7 cellular contexts compared by ENCODE assay signal in genomic region chr19:45038931-45039893, GRCh38. TPM values are rescaled to one million over a fixed set of nuclear protein-coding genes. Genes with fewer than 3 reads are reported as not detected.
DNase-seq lines count a peak whose midpoint lies in the region; ATAC-seq, FAIRE-seq and TF ChIP-seq lines count a peak whose summit lies in the region.

TSS of gene CLASRP (plus strand) at chr19:45039045. CDS start at chr19:45040213, 1,168 bp downstream.

- H3K4me2 ChIP-seq in K562 (ENCODE audit: insufficient read depth, low read length): peak within 1 kb of the TSS; percentile 87

- TF ChIP-seq EP300 in K562 (IDR thresholded peaks at IDR 0.05; ENCODE audit: low read length): no peak

- peak; percentile 70 for DNase-seq in NCI-H2029 treated with DMSO at 0.1 percent for 48 hours (lab: John Stamatoyannopoulos, UW)
- DNase-seq in K562 (ENCODE audit: extremely low read depth in 1 of 4, low spot score in 3 of 4): peak; percentile 93 to 94 (median 94)
- DNase-seq in iPS DF 6.9 (ENCODE audit: low read depth, low spot score): peak; percentile 50
- peak; percentile 80 to 86 for DNase-seq in gastrocnemius medialis

- H3K36me3 ChIP-seq in K562 (ENCODE audit: control insufficient read depth, insufficient read depth, low read length): peaks cover 40% of the 10 kb centered on the region
- H3K36me3 ChIP-seq in iPS DF 6.9 (ENCODE audit: control insufficient read depth, insufficient read depth, low read length): peaks cover 9% of the 10 kb centered on the region
- peaks cover 0 to 56% of the 10 kb centered on the region in 2 donors for H3K36me3 ChIP-seq in gastrocnemius medialis

- ATAC-seq in GM18505 (IDR thresholded peaks at IDR 0.05; ENCODE audit: unreplicated experiment): peak; percentile 90
- peak; percentile 92 for ATAC-seq in HG02970 (IDR thresholded peaks at IDR 0.05; ENCODE audit: low FRiP score, unreplicated experiment)
- peak; percentile 99 for ATAC-seq in K562
- ATAC-seq in gastrocnemius medialis: peak; percentile 97 to 98

- under 1% methylated on average over 48 of the region's 62 CpGs for WGBS in K562 (ENCODE audit: insufficient coverage, low coverage, missing lambda C conversion rate)
- no CpG with 5 or more reads among the region's 62 CpGs for WGBS in iPS DF 6.9 (ENCODE audit: insufficient coverage, insufficient read length)

- H3K9me3 ChIP-seq in K562 (replicated peaks; ENCODE audit: control insufficient read depth, insufficient read depth, low read depth, low read length): peaks cover 3% of the 10 kb centered on the region; the same call in 1 of the 2 replicates
- no peaks in the 10 kb centered on the region for H3K9me3 ChIP-seq in iPS DF 6.9 (ENCODE audit: control insufficient read depth, insufficient read depth, low read length)
- no peaks in the 10 kb centered on the region for H3K9me3 ChIP-seq in gastrocnemius medialis

- H4K20me1 ChIP-seq in K562 (replicated peaks; ENCODE audit: control insufficient read depth, insufficient read depth, low read length): peaks cover 22% of the 10 kb centered on the region

- peak within 1 kb of the TSS; percentile 96 for H3K27ac ChIP-seq in K562 (ENCODE audit: extremely low read depth, low read depth, low read length)
- H3K27ac ChIP-seq in iPS DF 6.9 (ENCODE audit: low read length): no peak within 1 kb of the TSS
- peak within 1 kb of the TSS; percentile 90 to 98 (median 94) for H3K27ac ChIP-seq in gastrocnemius medialis

- no TSS peak for BruUV-seq in K562 (replicated peaks; lab: Mats Ljungman, UMichigan)

- H3K4me1 ChIP-seq in K562 (replicated peaks in 1 of 2; ENCODE audit: control insufficient read depth in 2 of 2, insufficient read depth in 2 of 2, low read length in 2 of 2) (peaks cover 11 to 35% of the 10 kb centered on the region in 2 experiments; a peak in 4 of 5 replicates), iPS DF 6.9 (ENCODE audit: control insufficient read depth, insufficient read depth, low read length) (no peaks in the 10 kb centered on the region), gastrocnemius medialis (peaks cover 25 to 33% of the 10 kb centered on the region in 2 donors)

- CTCF ChIA-PET in K562 (lab: Yijun Ruan, JAX; ENCODE audit: low intra/inter-chr PET ratio): no interaction called here

- TF ChIP-seq CTCF in K562 (IDR thresholded peaks at IDR 0.05 in 2 of 3, conservative IDR thresholded peaks at IDR 0.05 in 1 of 3; ENCODE audit: insufficient read depth in 2 of 3, low read depth in 1 of 3, low read length in 3 of 3): no peak
- TF ChIP-seq CTCF in gastrocnemius medialis (IDR thresholded peaks at IDR 0.05 in 4 of 5, conservative IDR thresholded peaks at IDR 0.05 in 1 of 5): no peak

- FAIRE-seq in TTC549 (lab: Jason Lieb, UNC): peak; percentile 80
- FAIRE-seq in K562 (lab: Jason Lieb, UNC): peak; percentile 94

- peak within 1 kb of the TSS; percentile 91 to 98 for H3K9ac ChIP-seq in K562 (ENCODE audit: insufficient read depth in 1 of 2, low read depth in 2 of 2, low read length in 2 of 2)

- TF ChIP-seq RAD21 in K562 (CRISPR knock-in tag; conservative IDR thresholded peaks at IDR 0.05 in 1 of 2, IDR thresholded peaks at IDR 0.05 in 1 of 2): no peak

- POLR2A ChIA-PET in K562 (lab: Yijun Ruan, JAX): interaction anchor here (0.7 to 1.7 kb wide), 13 partner anchors 10 to 308 kb away, joined by 3 to 9 read pairs (median 4); partner anchors contain the start of genes APOE and PPP1R37

- H2AFZ ChIP-seq in K562 (ENCODE audit: low read depth, low read length): peak within 1 kb of the TSS; percentile 91

- H3K9me1 ChIP-seq in K562 (ENCODE audit: control insufficient read depth, insufficient read depth, low read length): peaks cover 5% of the 10 kb centered on the region

- peak; percentile 95 for TF ChIP-seq POLR2A in GM18505 (IDR thresholded peaks at IDR 0.05; ENCODE audit: borderline replicate concordance, extremely low read depth, insufficient read depth, insufficient read length)
- peak; percentile 98 for TF ChIP-seq POLR2A in K562 (conservative IDR thresholded peaks at IDR 0.05)
- TF ChIP-seq POLR2A in gastrocnemius medialis (IDR thresholded peaks at IDR 0.05): peak; percentile 94 to 98

- H3K27me3 ChIP-seq in K562 (ENCODE audit: control insufficient read depth in 2 of 2, insufficient read depth in 2 of 2, low read length in 2 of 2): no peaks in the 10 kb centered on the region
- no peaks in the 10 kb centered on the region for H3K27me3 ChIP-seq in iPS DF 6.9 (ENCODE audit: control insufficient read depth, insufficient read depth, low read length)
- H3K27me3 ChIP-seq in gastrocnemius medialis: no peaks in the 10 kb centered on the region

- intact Hi-C loops in K562 (cut with micrococcal nuclease): no loop called here
- intact Hi-C loops in gastrocnemius medialis (cut with DNase I; ENCODE audit: low total_unique reads): loop anchor here (2.0 kb wide), 3 partner anchors 38 to 84 kb away; partner anchors contain the start of genes CLPTM1, GEMIN7 and RELB

- in situ Hi-C loops in K562 (cut with MboI): no loop called here
- in situ Hi-C loops in gastrocnemius medialis (cut with MboI; ENCODE audit: low sequenced_read_pairs in 4 of 4): no loop called here

- H3K4me3 ChIP-seq in K562 (peak within 1 kb of the TSS; percentile 92), iPS DF 6.9 (ENCODE audit: low read length) (peak within 1 kb of the TSS; percentile 100), gastrocnemius medialis (peak within 1 kb of the TSS; percentile 87 to 97 (median 94))

- peaks cover 42% of the 10 kb centered on the region for H3K79me2 ChIP-seq in K562 (ENCODE audit: control insufficient read depth, insufficient read depth, low read length)

TF ChIP-seq in K562, 482 proteins besides CTCF, POLR2A, EP300 and RAD21 (continues in another document):
- TF ChIP-seq PHF20 (IDR thresholded peaks at IDR 0.05; ENCODE audit: partially characterized antibody) (peak; percentile 92), GABPA (tag; conservative IDR thresholded peaks at IDR 0.05; ENCODE audit: low read depth) (peak; percentile 99), TAF7 (tag; IDR thresholded peaks at IDR 0.05) (0 out of 2 replicates have a peak, but pooled peaks have one; percentile 54), E2F5 (CRISPR knock-in tag; IDR thresholded peaks at IDR 0.05) (no peak), MLLT1 (IDR thresholded peaks at IDR 0.05) (peak; percentile 13 to 19; a peak in 2 of 4 replicates), RB1 (IDR thresholded peaks at IDR 0.05; ENCODE audit: low read depth) (peak; percentile 87), ZNF253 (CRISPR knock-in tag; conservative IDR thresholded peaks at IDR 0.05) (no peak), DMBX1 (CRISPR knock-in tag; IDR thresholded peaks at IDR 0.05; ENCODE audit: borderline replicate concordance) (0 out of 2 replicates have a peak, but pooled peaks have one; percentile 25), TFAP4 (CRISPR knock-in tag; IDR thresholded peaks at IDR 0.05; ENCODE audit: borderline replicate concordance) (peak; percentile 88), BMI1 (IDR thresholded peaks at IDR 0.05; ENCODE audit: low read length) (no peak), BRD4 (IDR thresholded peaks at IDR 0.05) (0 out of 2 replicates have a peak, but pooled peaks have one; percentile 62), ZNF707 (CRISPR knock-in tag; conservative IDR thresholded peaks at IDR 0.05) (0 out of 2 replicates have a peak, but pooled peaks have one; percentile 30)

RNA-seq across cellular contexts. Expression of gene CLASRP, which starts in this region (rescaled TPM):
- total RNA-seq in K562 (2011; cell fraction: chromatin; rRNA removed; ENCODE audit: low replicate concordance): 297 and 460 TPM in 2 replicates
- 224 and 226 TPM in 2 replicates for total RNA-seq in K562 (2011; cell fraction: nucleolus; rRNA removed)
- total RNA-seq in K562 (2011; cell fraction: nucleoplasm; rRNA removed): 233 and 263 TPM in 2 replicates
- total RNA-seq in K562 (2014; rRNA removed): 56.7 and 74.5 TPM in 2 replicates
- total RNA-seq in K562 (2014; rRNA removed; fragmentation: Illumina TruSeq; extraction: Trizol): 31.1 and 34.6 TPM in 2 replicates
- 46.4 and 46.7 TPM in 2 replicates for total RNA-seq in K562 (2015; rRNA removed; fragmentation: Illumina TruSeq; extraction: Trizol)
- 81.6 and 86.3 TPM in 2 replicates for total RNA-seq in K562 (2021)
- polyA plus RNA-seq in K562 (2011; rRNA removed): 34.4 and 55.3 TPM in 2 replicates
- polyA plus RNA-seq in K562 (2011; cell fraction: cytosol; rRNA removed): 18.3 and 19.8 TPM in 2 replicates
- 277 and 310 TPM in 2 replicates for polyA plus RNA-seq in K562 (2011; cell fraction: nucleus; rRNA removed)
- 71.3 and 94.7 TPM in 2 replicates for polyA plus RNA-seq in K562 (2012)
- 44.0 and 45.2 TPM in 2 replicates for polyA plus RNA-seq in K562 (2014; fragmentation: Illumina TruSeq; extraction: Trizol)
- polyA plus RNA-seq in K562 (2014; fragmentation: Nextera tagmentation; extraction: Ambion mirVana): 1 to 10 TPM in 1 of 2 experiments, under 1 TPM in 1; 0.94 to 1.2 TPM
- 72.2 and 80.0 TPM in 2 replicates for polyA plus RNA-seq in K562 (2014; rRNA removed)
- 25.8 and 29.7 TPM in 2 replicates for polyA minus RNA-seq in K562 (2011; rRNA and poly(A)+ RNA removed)
- polyA minus RNA-seq in K562 (2011; cell fraction: cytosol; rRNA and poly(A)+ RNA removed): 18.8 and 19.3 TPM in 2 replicates
- polyA minus RNA-seq in K562 (2011; cell fraction: nucleus; rRNA and poly(A)+ RNA removed): 39.9 and 51.1 TPM in 2 replicates
- total RNA-seq in gastrocnemius medialis: 100 to 1,000 TPM in 2 of 4 donors, 10 to 100 TPM in 2; 28.8 to 121 (median 91.5) TPM
